In genomic region chr17:47692895-47693666, GRCh38 we compare ENCODE assay signal across 8 cellular contexts. TPM values are rescaled to one million over a fixed set of nuclear protein-coding genes. Genes with fewer than 3 reads are reported as not detected.
DNase-seq lines count a peak whose midpoint lies in the region; TF ChIP-seq lines count a peak whose summit lies in the region.

No MANE protein-coding gene starts in this region.

- H3K27ac ChIP-seq in Karpas-422 (ENCODE audit: low read length) = no peak overlapping the region
- H3K27ac ChIP-seq in muscle layer of colon (ENCODE audit: low read depth, low read length) = no peak overlapping the region

- H2AFZ ChIP-seq in Karpas-422 (ENCODE audit: low read length) = 0 out of 2 replicates have a peak overlapping the region, but pooled peaks have one; percentile 51

- H4K20me1 ChIP-seq in Karpas-422 (ENCODE audit: insufficient read depth, low read depth, low read length) = 0 out of 2 replicates have a peak, but pooled peaks cover under 1% of the 10 kb centered on the region

- H3K9me3 ChIP-seq in Karpas-422 (ENCODE audit: low read length) = no peaks in the 10 kb centered on the region
- H3K9me3 ChIP-seq in muscle layer of colon (ENCODE audit: low read length) = no peaks in the 10 kb centered on the region

- peak; percentile 47 for DNase-seq in DMS53 treated with DMSO at 0.1 percent for 48 hours (lab: John Stamatoyannopoulos, UW; ENCODE audit: unreplicated experiment)
- DNase-seq in Karpas-422 = no peak
- DNase-seq in cardiac fibroblast (ENCODE audit: low read depth in 2 of 2) = no peak
- no peak for DNase-seq in NCI-H446 (lab: John Stamatoyannopoulos, UW)
- DNase-seq in iPS-NIHi11 (ENCODE audit: low spot score) = no peak
- DNase-seq in C1 segment of cervical spinal cord (lab: John Stamatoyannopoulos, UW) = no peak
- DNase-seq in activated CD4-positive, CD25-positive, alpha-beta regulatory T cell (lab: John Stamatoyannopoulos, UW) = no peak

- no peaks in the 10 kb centered on the region for H3K79me2 ChIP-seq in Karpas-422 (ENCODE audit: low read length)

- H3K4me3 ChIP-seq in Karpas-422 (ENCODE audit: low read length) = peak overlapping the region; percentile 62; the same call in 1 of the 2 replicates
- peak overlapping the region; percentile 65 to 67 for H3K4me3 ChIP-seq in cardiac fibroblast (replicated peaks in 1 of 2; ENCODE audit: low read depth in 2 of 2, low read length in 2 of 2)
- peak overlapping the region; percentile 45 to 57 for H3K4me3 ChIP-seq in muscle layer of colon (ENCODE audit: low read depth in 1 of 2, low read length in 2 of 2)

- peak overlapping the region; percentile 78 for H3K4me2 ChIP-seq in Karpas-422 (ENCODE audit: low read depth, low read length, poor library complexity, severe bottlenecking)

- H3K4me1 ChIP-seq in Karpas-422 (ENCODE audit: low read length) (peaks cover 16% of the 10 kb centered on the region), muscle layer of colon (ENCODE audit: insufficient read depth, low read length) (peaks cover 12% of the 10 kb centered on the region)

- no peaks in the 10 kb centered on the region for H3K27me3 ChIP-seq in Karpas-422 (ENCODE audit: low read length)
- no peaks in the 10 kb centered on the region for H3K27me3 ChIP-seq in muscle layer of colon (ENCODE audit: control insufficient read depth in 1 of 2, insufficient read depth in 2 of 2, low read length in 2 of 2)

- peak overlapping the region; percentile 58; the same call in 1 of the 2 replicates for H3K9ac ChIP-seq in Karpas-422 (ENCODE audit: low read length)
- H3K9ac ChIP-seq in muscle layer of colon (ENCODE audit: low read length) = no peak overlapping the region

- no peaks in the 10 kb centered on the region for H3K9me2 ChIP-seq in Karpas-422 (replicated peaks; ENCODE audit: insufficient read depth, low read length)

- no peak for TF ChIP-seq CTCF in cardiac fibroblast (IDR thresholded peaks at IDR 0.05; ENCODE audit: low read depth, low read length)

- no peaks in the 10 kb centered on the region for H3K36me3 ChIP-seq in Karpas-422 (ENCODE audit: insufficient read depth, low read length)
- H3K36me3 ChIP-seq in muscle layer of colon (ENCODE audit: insufficient read depth, low read length) = peaks cover 6% of the 10 kb centered on the region

RNA-seq across cellular contexts. Expression of gene TBKBP1, which starts 0.9 kb away (rescaled TPM):
- total RNA-seq in Karpas-422 (2014; rRNA removed; shearing (Covaris generic); ENCODE audit: low replicate concordance) = 0.25 and 0.56 TPM in 2 replicates

RNA-seq across cellular contexts. Expression of gene TBX21, which starts 40.0 kb away (rescaled TPM):
- total RNA-seq in Karpas-422 (2014; rRNA removed; shearing (Covaris generic); ENCODE audit: low replicate concordance) = not detected in 2 replicates

RNA-seq across cellular contexts. Expression of gene KPNB1, which starts 43.4 kb away (rescaled TPM):
- 152 and 184 TPM in 2 replicates for total RNA-seq in Karpas-422 (2014; rRNA removed; shearing (Covaris generic); ENCODE audit: low replicate concordance)
